Comparison of ENCODE assay signal across 1 cellular context in the genomic region with DNA sequence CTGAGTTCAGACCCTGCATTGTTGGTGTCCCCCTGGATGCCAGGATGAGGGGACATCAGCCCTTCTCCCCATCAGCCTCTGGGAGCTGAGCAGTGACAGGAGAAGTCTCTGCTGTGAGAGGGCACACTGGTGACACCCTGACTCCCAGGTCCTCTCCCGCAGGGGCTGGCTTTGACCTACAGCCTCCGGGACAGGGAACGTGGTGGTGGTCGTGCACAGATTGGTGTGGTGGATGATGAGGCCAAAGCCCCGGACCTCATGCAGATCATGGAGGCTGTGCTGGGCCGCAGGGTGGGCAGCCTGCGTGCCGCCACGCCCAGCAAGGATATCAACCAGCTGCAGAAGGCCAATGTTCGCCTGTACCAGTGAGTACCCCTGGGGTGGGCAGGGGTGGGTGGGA.
TF ChIP-seq lines count a peak whose summit lies in the region.

No MANE protein-coding gene starts in this region.

TF ChIP-seq in SK-N-SH treated with all-trans-retinoic acid at 6 μM for 48 hours, 23 proteins besides CTCF, POLR2A, EP300 and RAD21 (continued from another document):
- TF ChIP-seq, protein P1, sequence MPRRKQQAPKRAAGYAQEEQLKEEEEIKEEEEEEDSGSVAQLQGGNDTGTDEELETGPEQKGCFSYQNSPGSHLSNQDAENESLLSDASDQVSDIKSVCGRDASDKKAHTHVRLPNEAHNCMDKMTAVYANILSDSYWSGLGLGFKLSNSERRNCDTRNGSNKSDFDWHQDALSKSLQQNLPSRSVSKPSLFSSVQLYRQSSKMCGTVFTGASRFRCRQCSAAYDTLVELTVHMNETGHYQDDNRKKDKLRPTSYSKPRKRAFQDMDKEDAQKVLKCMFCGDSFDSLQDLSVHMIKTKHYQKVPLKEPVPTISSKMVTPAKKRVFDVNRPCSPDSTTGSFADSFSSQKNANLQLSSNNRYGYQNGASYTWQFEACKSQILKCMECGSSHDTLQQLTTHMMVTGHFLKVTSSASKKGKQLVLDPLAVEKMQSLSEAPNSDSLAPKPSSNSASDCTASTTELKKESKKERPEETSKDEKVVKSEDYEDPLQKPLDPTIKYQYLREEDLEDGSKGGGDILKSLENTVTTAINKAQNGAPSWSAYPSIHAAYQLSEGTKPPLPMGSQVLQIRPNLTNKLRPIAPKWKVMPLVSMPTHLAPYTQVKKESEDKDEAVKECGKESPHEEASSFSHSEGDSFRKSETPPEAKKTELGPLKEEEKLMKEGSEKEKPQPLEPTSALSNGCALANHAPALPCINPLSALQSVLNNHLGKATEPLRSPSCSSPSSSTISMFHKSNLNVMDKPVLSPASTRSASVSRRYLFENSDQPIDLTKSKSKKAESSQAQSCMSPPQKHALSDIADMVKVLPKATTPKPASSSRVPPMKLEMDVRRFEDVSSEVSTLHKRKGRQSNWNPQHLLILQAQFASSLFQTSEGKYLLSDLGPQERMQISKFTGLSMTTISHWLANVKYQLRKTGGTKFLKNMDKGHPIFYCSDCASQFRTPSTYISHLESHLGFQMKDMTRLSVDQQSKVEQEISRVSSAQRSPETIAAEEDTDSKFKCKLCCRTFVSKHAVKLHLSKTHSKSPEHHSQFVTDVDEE (CRISPR knock-in tag; IDR thresholded peaks at IDR 0.05), result no peak
- no peak for TF ChIP-seq PPARA (CRISPR knock-in tag; IDR thresholded peaks at IDR 0.05; ENCODE audit: borderline replicate concordance)
- TF ChIP-seq GLIS3 (CRISPR knock-in tag; IDR thresholded peaks at IDR 0.05), result no peak
- TF ChIP-seq, protein P2, sequence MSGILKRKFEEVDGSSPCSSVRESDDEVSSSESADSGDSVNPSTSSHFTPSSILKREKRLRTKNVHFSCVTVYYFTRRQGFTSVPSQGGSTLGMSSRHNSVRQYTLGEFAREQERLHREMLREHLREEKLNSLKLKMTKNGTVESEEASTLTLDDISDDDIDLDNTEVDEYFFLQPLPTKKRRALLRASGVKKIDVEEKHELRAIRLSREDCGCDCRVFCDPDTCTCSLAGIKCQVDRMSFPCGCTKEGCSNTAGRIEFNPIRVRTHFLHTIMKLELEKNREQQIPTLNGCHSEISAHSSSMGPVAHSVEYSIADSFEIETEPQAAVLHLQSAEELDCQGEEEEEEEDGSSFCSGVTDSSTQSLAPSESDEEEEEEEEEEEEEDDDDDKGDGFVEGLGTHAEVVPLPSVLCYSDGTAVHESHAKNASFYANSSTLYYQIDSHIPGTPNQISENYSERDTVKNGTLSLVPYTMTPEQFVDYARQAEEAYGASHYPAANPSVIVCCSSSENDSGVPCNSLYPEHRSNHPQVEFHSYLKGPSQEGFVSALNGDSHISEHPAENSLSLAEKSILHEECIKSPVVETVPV (CRISPR knock-in tag; IDR thresholded peaks at IDR 0.05), result no peak
- TF ChIP-seq, protein P3, sequence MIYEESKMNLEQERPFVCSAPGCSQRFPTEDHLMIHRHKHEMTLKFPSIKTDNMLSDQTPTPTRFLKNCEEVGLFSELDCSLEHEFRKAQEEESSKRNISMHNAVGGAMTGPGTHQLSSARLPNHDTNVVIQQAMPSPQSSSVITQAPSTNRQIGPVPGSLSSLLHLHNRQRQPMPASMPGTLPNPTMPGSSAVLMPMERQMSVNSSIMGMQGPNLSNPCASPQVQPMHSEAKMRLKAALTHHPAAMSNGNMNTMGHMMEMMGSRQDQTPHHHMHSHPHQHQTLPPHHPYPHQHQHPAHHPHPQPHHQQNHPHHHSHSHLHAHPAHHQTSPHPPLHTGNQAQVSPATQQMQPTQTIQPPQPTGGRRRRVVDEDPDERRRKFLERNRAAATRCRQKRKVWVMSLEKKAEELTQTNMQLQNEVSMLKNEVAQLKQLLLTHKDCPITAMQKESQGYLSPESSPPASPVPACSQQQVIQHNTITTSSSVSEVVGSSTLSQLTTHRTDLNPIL (CRISPR knock-in tag; IDR thresholded peaks at IDR 0.05; ENCODE audit: low read depth), result no peak
